15 cellular contexts compared by ENCODE assay signal in the genomic region with DNA sequence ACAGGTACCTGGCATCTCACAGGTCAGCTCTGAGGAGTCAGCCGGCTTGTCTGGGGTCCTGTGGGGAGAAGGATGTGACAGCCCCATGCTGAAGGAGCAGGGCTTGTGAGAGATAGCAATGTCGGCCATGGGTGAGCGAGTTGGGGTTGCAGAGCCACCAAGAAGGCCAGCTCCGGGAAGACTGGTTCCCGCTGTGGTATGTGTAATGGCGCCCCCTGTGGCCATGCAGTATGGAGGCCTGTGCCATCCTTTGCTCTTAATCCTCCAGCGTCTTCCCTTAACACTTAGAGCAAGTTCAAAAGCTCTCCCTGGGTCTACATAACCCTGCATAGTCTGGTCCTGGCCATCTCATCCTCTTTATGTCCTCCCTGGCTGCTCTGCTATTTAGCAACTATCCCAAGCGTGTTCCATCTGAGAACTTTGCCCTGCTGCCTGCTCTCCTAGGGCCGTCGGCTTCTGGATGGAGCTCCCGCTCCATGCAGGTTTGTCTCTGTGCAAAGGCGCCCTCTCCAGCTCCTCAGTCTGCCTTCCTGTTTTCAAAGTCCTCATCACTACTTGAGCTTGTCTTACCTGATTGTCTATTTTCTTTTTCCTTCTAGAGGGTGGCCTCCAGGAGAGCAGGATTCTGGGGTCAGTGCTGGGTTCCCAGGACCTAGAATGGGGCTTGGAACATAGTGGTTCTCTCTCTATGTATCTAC. TPM values are rescaled to one million over a fixed set of nuclear protein-coding genes. Genes with fewer than 3 reads are reported as not detected.
DNase-seq lines count a peak whose midpoint lies in the region; ATAC-seq, FAIRE-seq and TF ChIP-seq lines count a peak whose summit lies in the region.
"Had no signal": no experiment of that assay in that cellular context is flagged by ENCODE, and none has a peak within 500 bp of the region (broad histone marks: within the 10 kb centered on the region; RNA-seq: fewer than 3 reads in every experiment).

No MANE protein-coding gene starts in this region.

- no peaks in the 10 kb centered on the region for H4K20me1 ChIP-seq in GM12878 (ENCODE audit: control insufficient read depth, insufficient read depth)

- H3K4me3 Mint-ChIP-seq in progenitor cell of endocrine pancreas (ENCODE audit: low read depth): no peak overlapping the region

- no peak for TF ChIP-seq POLR2A in GM12878 (IDR thresholded peaks at IDR 0.05; ENCODE audit: low read depth, low read length)

- TF ChIP-seq RAD21 in Ishikawa (IDR thresholded peaks at IDR 0.05; ENCODE audit: low read depth) (peak; percentile 29; the same call in 1 of the 2 replicates), GM12878 (IDR thresholded peaks at IDR 0.05; ENCODE audit: insufficient read depth, low read depth, low read length) (no peak)

- intact Hi-C loops in GM12878 (cut with micrococcal nuclease; ENCODE audit: unreplicated experiment): no loop called here

- RAD21 ChIA-PET in GM12878 (lab: Charles Lee; ENCODE audit: unreplicated experiment): no interaction called here

- no peak overlapping the region for H3K27ac Mint-ChIP-seq in progenitor cell of endocrine pancreas

- peaks cover 0 to 5% of the 10 kb centered on the region in 2 experiments; a peak in 1 of 4 replicates for H3K27me3 ChIP-seq in GM12878 (replicated peaks in 1 of 2; ENCODE audit: control insufficient read depth in 2 of 2, insufficient read depth in 2 of 2, low read length in 1 of 2)
- H3K27me3 ChIP-seq: tibial nerve had no signal

- H3K79me2 ChIP-seq in GM12878 (ENCODE audit: control insufficient read depth, insufficient read depth, low read length): no peaks in the 10 kb centered on the region

- no peak overlapping the region for H2AFZ ChIP-seq in GM12878 (ENCODE audit: control insufficient read depth, low read depth, low read length)

- H3K9me3 Mint-ChIP-seq in progenitor cell of endocrine pancreas (ENCODE audit: low read depth): peaks cover 9% of the 10 kb centered on the region

- no peak for FAIRE-seq in GM12878 (lab: Jason Lieb, UNC)
- FAIRE-seq: endometrium had no signal

- H3K9me3 ChIP-seq in GM12878 (replicated peaks; ENCODE audit: control insufficient read depth, insufficient read depth, low read length): no peaks in the 10 kb centered on the region; the same call in 2 of the 3 replicates

- SMC1A ChIA-PET in GM12878 (lab: Charles Lee; ENCODE audit: uncharacterized antibody, unreplicated experiment): interaction anchor here (0.5 to 1.0 kb wide), 2 partner anchors 14 to 299 kb away, joined by 3 read pairs; no protein-coding TSS in a partner anchor

- no peak overlapping the region for H3K27ac ChIP-seq in GM12878 (ENCODE audit: control insufficient read depth, insufficient read depth)
- H3K27ac ChIP-seq: tibial nerve had no signal

- CTCF ChIA-PET in GM12878 (lab: Yijun Ruan, JAX): interaction anchor here (0.8 to 2.7 kb wide), 6 partner anchors 8 to 199 kb away, joined by 3 to 10 read pairs (median 4); no protein-coding TSS in a partner anchor

- H3K9ac ChIP-seq in GM12878 (ENCODE audit: control insufficient read depth, insufficient read depth, low read length): no peak overlapping the region

- H3K4me2 ChIP-seq in GM12878 (ENCODE audit: control insufficient read depth, insufficient read depth): no peak overlapping the region

- H3K4me3 ChIP-seq in GM12878: no peak overlapping the region
- H3K4me3 ChIP-seq: tibial nerve had no signal

- H3K27me3 Mint-ChIP-seq in progenitor cell of endocrine pancreas: peaks cover 10% of the 10 kb centered on the region

- POLR2A ChIA-PET in GM12878 (lab: Charles Lee): no interaction called here

- H3K4me1 ChIP-seq in GM12878 (ENCODE audit: control insufficient read depth, insufficient read depth, low read length): no peaks in the 10 kb centered on the region
- H3K4me1 ChIP-seq: tibial nerve had no signal

- no peaks in the 10 kb centered on the region for H3K36me3 Mint-ChIP-seq in progenitor cell of endocrine pancreas (ENCODE audit: insufficient read depth)

- no peaks in the 10 kb centered on the region for H3K4me1 Mint-ChIP-seq in progenitor cell of endocrine pancreas (ENCODE audit: low read depth)

- ATAC-seq in GM12878: no peak
- no peak for ATAC-seq in omental fat pad (ENCODE audit: low FRiP score)

- DNase-seq in activated CD8-positive, alpha-beta memory T cell treated with anti-CD3 and anti-CD28 coated beads, Interleukin-2, amount 50 U/mL, for 48 hours: peak; percentile 60
- no peak for DNase-seq in activated CD8-positive, alpha-beta memory T cell treated with anti-CD3 and anti-CD28 coated beads, Interleukin-2, amount 50 U/mL, for 4 hours
- DNase-seq in GM12878 (ENCODE audit: low read depth, low spot score): no peak
- peak; percentile 18 for DNase-seq in progenitor cell of endocrine pancreas (ENCODE audit: low spot score, unreplicated experiment)
- no peak for DNase-seq in NCI-H446 treated with DMSO at 0.1 percent for 48 hours (lab: John Stamatoyannopoulos, UW)
- no peak for DNase-seq in omental fat pad (ENCODE audit: low spot score)
- no peak for DNase-seq in NCI-H1105 treated with DMSO at 0.1 percent for 48 hours (lab: John Stamatoyannopoulos, UW)
- DNase-seq: activated T-cell treated with anti-CD3 and anti-CD28 coated beads for 4 hours, AML-193, SIG-M5 had no signal

- TF ChIP-seq EP300 in Ishikawa (IDR thresholded peaks at IDR 0.05; ENCODE audit: borderline replicate concordance) (no peak), GM12878 (IDR thresholded peaks at IDR 0.05; ENCODE audit: borderline replicate concordance in 1 of 2, control insufficient read depth in 1 of 2, low read depth in 2 of 2, low read length in 2 of 2) (no peak)

- WGBS in GM12878 (ENCODE audit: insufficient coverage, insufficient replicate concordance, low lambda C conversion rate, missing lambda C conversion rate): 45% methylated on average over 12 of the region's 12 CpGs

- no peaks in the 10 kb centered on the region for H3K36me3 ChIP-seq in GM12878 (ENCODE audit: control insufficient read depth in 2 of 2, insufficient read depth in 2 of 2, low read length in 1 of 2)
- H3K36me3 ChIP-seq: tibial nerve had no signal

- TF ChIP-seq CTCF in GM12878 (IDR thresholded peaks at IDR 0.05 in 2 of 3, conservative IDR thresholded peaks at IDR 0.05 in 1 of 3; ENCODE audit: control insufficient read depth in 2 of 3, extremely low read depth in 1 of 3, insufficient read depth in 1 of 3, low read depth in 3 of 3, low read length in 3 of 3) (peak; percentile 12 to 47 (median 23); a peak in 4 of 6 replicates), progenitor cell of endocrine pancreas (IDR thresholded peaks at IDR 0.05; ENCODE audit: unreplicated experiment) (peak; percentile 53), omental fat pad (IDR thresholded peaks at IDR 0.05) (no peak)

- in situ Hi-C loops in GM12878 (cut with MboI): no loop called here

- no TSS peak for BruUV-seq in GM12878 (replicated peaks; lab: Mats Ljungman, UMichigan)

RNA-seq across cellular contexts. Expression of a gene that starts 40.8 kb away (rescaled TPM):
- not detected in 2 replicates for total RNA-seq in GM12878 (2013; cell fraction: nucleolus; rRNA removed)
- not detected in 2 replicates for total RNA-seq in GM12878 (2014; rRNA removed)
- total RNA-seq in GM12878 (2014; rRNA removed; fragmentation: Illumina TruSeq; extraction: Trizol): not detected in 2 replicates
- total RNA-seq in GM12878 (2021): not detected in 2 replicates
- polyA plus RNA-seq in GM12878 (2011; ENCODE audit: low read depth): not detected
- not detected in 2 replicates for polyA plus RNA-seq in GM12878 (2011; rRNA removed)
- polyA plus RNA-seq in GM12878 (2011; cell fraction: cytosol; rRNA removed): not detected in 2 replicates
- polyA plus RNA-seq in GM12878 (2011; cell fraction: nucleus; rRNA removed): not detected in 2 replicates
- not detected in 2 replicates for polyA plus RNA-seq in GM12878 (2012)
- not detected in 2 replicates for polyA plus RNA-seq in GM12878 (2014; fragmentation: Illumina TruSeq; extraction: Trizol)
- not detected for polyA plus RNA-seq in GM12878 (2014; fragmentation: Nextera tagmentation; extraction: Ambion mirVana)
- not detected in 2 replicates for polyA plus RNA-seq in GM12878 (2014; rRNA removed)
- polyA plus RNA-seq in GM12878 (2016; fragmentation: Nextera tagmentation; extraction: Ambion mirVana): not detected
- polyA minus RNA-seq in GM12878 (2011; rRNA and poly(A)+ RNA removed): not detected in 2 replicates
- not detected in 2 replicates for polyA minus RNA-seq in GM12878 (2011; cell fraction: cytosol; rRNA and poly(A)+ RNA removed)
- not detected in 2 replicates for polyA minus RNA-seq in GM12878 (2011; cell fraction: nucleus; rRNA and poly(A)+ RNA removed)
- not detected in 2 replicates for total RNA-seq in progenitor cell of endocrine pancreas
- total RNA-seq in omental fat pad: not detected
- total RNA-seq: LHCN-M2, lung microvascular endothelial cell, tibial nerve had no signal

RNA-seq across cellular contexts. Expression of a gene that starts 41.6 kb away (rescaled TPM):
- not detected in 2 replicates for total RNA-seq in GM12878 (2013; cell fraction: nucleolus; rRNA removed)
- total RNA-seq in GM12878 (2014; rRNA removed): not detected in 2 replicates
- not detected in 2 replicates for total RNA-seq in GM12878 (2014; rRNA removed; fragmentation: Illumina TruSeq; extraction: Trizol)
- total RNA-seq in GM12878 (2021): not detected in 2 replicates
- polyA plus RNA-seq in GM12878 (2011; ENCODE audit: low read depth): not detected
- polyA plus RNA-seq in GM12878 (2011; rRNA removed): not detected in 2 replicates
- not detected in 2 replicates for polyA plus RNA-seq in GM12878 (2011; cell fraction: cytosol; rRNA removed)
- not detected in 2 replicates for polyA plus RNA-seq in GM12878 (2011; cell fraction: nucleus; rRNA removed)
- polyA plus RNA-seq in GM12878 (2012): not detected in 2 replicates
- polyA plus RNA-seq in GM12878 (2014; fragmentation: Illumina TruSeq; extraction: Trizol): not detected in 2 replicates
- not detected for polyA plus RNA-seq in GM12878 (2014; fragmentation: Nextera tagmentation; extraction: Ambion mirVana)
- polyA plus RNA-seq in GM12878 (2014; rRNA removed): not detected in 2 replicates
- polyA plus RNA-seq in GM12878 (2016; fragmentation: Nextera tagmentation; extraction: Ambion mirVana): not detected
- polyA minus RNA-seq in GM12878 (2011; rRNA and poly(A)+ RNA removed): not detected in 2 replicates
- polyA minus RNA-seq in GM12878 (2011; cell fraction: cytosol; rRNA and poly(A)+ RNA removed): not detected in 2 replicates
- not detected in 2 replicates for polyA minus RNA-seq in GM12878 (2011; cell fraction: nucleus; rRNA and poly(A)+ RNA removed)
- total RNA-seq in progenitor cell of endocrine pancreas: not detected in 2 replicates
- total RNA-seq in omental fat pad: not detected
- total RNA-seq: LHCN-M2, lung microvascular endothelial cell, tibial nerve had no signal

RNA-seq across cellular contexts. Expression of a gene that starts 55.5 kb away (rescaled TPM):
- total RNA-seq in GM12878 (2013; cell fraction: nucleolus; rRNA removed): not detected in 2 replicates
- total RNA-seq in GM12878 (2014; rRNA removed) (not detected in 2 replicates), GM12878 (2014; rRNA removed; fragmentation: Illumina TruSeq; extraction: Trizol) (not detected in 2 replicates), GM12878 (2021) (not detected in 2 replicates), progenitor cell of endocrine pancreas (not detected in 2 replicates), omental fat pad (not detected)
- polyA plus RNA-seq in GM12878 (2011; ENCODE audit: low read depth): not detected
- polyA plus RNA-seq in GM12878 (2011; rRNA removed) (not detected in 2 replicates), GM12878 (2014; fragmentation: Illumina TruSeq; extraction: Trizol) (not detected in 2 replicates), GM12878 (2014; fragmentation: Nextera tagmentation; extraction: Ambion mirVana) (not detected), GM12878 (2014; rRNA removed) (not detected in 2 replicates), GM12878 (2016; fragmentation: Nextera tagmentation; extraction: Ambion mirVana) (not detected)
- polyA plus RNA-seq in GM12878 (2011; cell fraction: cytosol; rRNA removed): not detected in 2 replicates
- not detected in 2 replicates for polyA plus RNA-seq in GM12878 (2011; cell fraction: nucleus; rRNA removed)
- polyA plus RNA-seq in GM12878 (2012): not detected in 2 replicates
- not detected in 2 replicates for polyA minus RNA-seq in GM12878 (2011; rRNA and poly(A)+ RNA removed)
- polyA minus RNA-seq in GM12878 (2011; cell fraction: cytosol; rRNA and poly(A)+ RNA removed): not detected in 2 replicates
- polyA minus RNA-seq in GM12878 (2011; cell fraction: nucleus; rRNA and poly(A)+ RNA removed): not detected in 2 replicates
- total RNA-seq: LHCN-M2, lung microvascular endothelial cell, tibial nerve had no signal

Comparison
In these comparisons a context has a peak if more than half of its experiments do, and no peak if none do; other contexts are left out.
1. DNase-seq: peak in activated CD8-positive, alpha-beta memory T cell treated with anti-CD3 and anti-CD28 coated beads, Interleukin-2, amount 50 U/mL, for 48 hours (single experiment) and progenitor cell of endocrine pancreas (single experiment); none in activated CD8-positive, alpha-beta memory T cell treated with anti-CD3 and anti-CD28 coated beads, Interleukin-2, amount 50 U/mL, for 4 hours (single experiment), GM12878 (single experiment), NCI-H446 treated with DMSO at 0.1 percent for 48 hours (single experiment), omental fat pad (single experiment) and NCI-H1105 treated with DMSO at 0.1 percent for 48 hours (single experiment).
2. CTCF ChIP-seq: peak in GM12878 (3 of 3) and progenitor cell of endocrine pancreas (single experiment); none in omental fat pad (0 of 3).